Comparison of ENCODE assay signal across 12 cellular contexts in genomic region chr9:36872641-36873040, GRCh38.
"Had no signal": no experiment of that assay in that cellular context is flagged by ENCODE, and none has a peak within 500 bp of the region (broad histone marks: within the 10 kb centered on the region; RNA-seq: fewer than 3 reads in every experiment).

No MANE protein-coding gene starts in this region.

- H3K4me3 ChIP-seq: ascending aorta, cardiac muscle cell, coronary artery, dorsolateral prefrontal cortex, gastroesophageal sphincter, stomach, thyroid gland, upper lobe of left lung had no signal

- H3K4me1 ChIP-seq: ascending aorta, gastroesophageal sphincter, thyroid gland had no signal

- DNase-seq: cerebellar nuclear complex, hippocampal formation had no signal

- H3K27ac ChIP-seq: ascending aorta, cardiac muscle cell, coronary artery, dorsolateral prefrontal cortex, gastroesophageal sphincter, stomach, thyroid gland, upper lobe of left lung, VCaP had no signal

- H3K27me3 ChIP-seq: ascending aorta, thyroid gland, upper lobe of left lung had no signal

- FAIRE-seq: TTC549 had no signal

- H3K36me3 ChIP-seq: ascending aorta, cardiac muscle cell, gastroesophageal sphincter, stomach, thyroid gland, upper lobe of left lung had no signal

- H3K9me3 ChIP-seq: ascending aorta, gastroesophageal sphincter, stomach, thyroid gland, upper lobe of left lung had no signal
